ENCODE assay signal across 29 cellular contexts in genomic region chr4:169018406-169018805, GRCh38.
"Had no signal": no experiment of that assay in that cellular context is flagged by ENCODE, and none has a peak within 500 bp of the region (broad histone marks: within the 10 kb centered on the region; RNA-seq: fewer than 3 reads in every experiment).

No MANE protein-coding gene starts in this region.

- H3K27me3 ChIP-seq: ascending aorta, brain microvascular endothelial cell, sigmoid colon had no signal

- ATAC-seq: naive thymus-derived CD4-positive, alpha-beta T cell; psoas muscle; stimulated activated effector memory CD8-positive, alpha-beta T cell treated with anti-CD3 and anti-CD28 coated beads, Interleukin-12 subunit alpha, Interleukin-12 subunit beta, amount 100 ng/mL, for 72 hours; T-cell had no signal

- H3K4me3 ChIP-seq: ascending aorta, psoas muscle, sigmoid colon, thoracic aorta had no signal

- H3K27ac ChIP-seq: ascending aorta, brain microvascular endothelial cell, parathyroid adenoma, psoas muscle, sigmoid colon, thoracic aorta had no signal

- H3K36me3 Mint-ChIP-seq: activated naive CD8-positive, alpha-beta T cell treated with anti-CD3 and anti-CD28 coated beads, Interleukin-2, amount 10 ng/mL, durations not matched to agents 7 days and 5 days; memory B cell; naive thymus-derived CD4-positive, alpha-beta T cell; stimulated activated effector memory CD8-positive, alpha-beta T cell treated with anti-CD3 and anti-CD28 coated beads, Interleukin-12 subunit alpha, Interleukin-12 subunit beta, amount 100 ng/mL, for 72 hours; T-cell had no signal

- H3K4me3 Mint-ChIP-seq: activated naive CD4-positive, alpha-beta T cell treated with anti-CD3 and anti-CD28 coated beads for 36 hours; activated naive CD8-positive, alpha-beta T cell treated with anti-CD3 and anti-CD28 coated beads, Interleukin-2, amount 10 ng/mL, durations not matched to agents 7 days and 5 days; activated T-helper 1 cell treated with anti-CD3 and anti-CD28 coated beads, Interleukin-12 subunit alpha, Interleukin-12 subunit beta, Interleukin-2, Interleukin-4 antibody, amounts not matched to agents 30 ng/mL and 10 ng/mL and 1 ng/mL, durations not matched to agents 14 hours and 24 hours and 36 hours; memory B cell; naive thymus-derived CD4-positive, alpha-beta T cell; stimulated activated effector memory CD8-positive, alpha-beta T cell treated with anti-CD3 and anti-CD28 coated beads, Interleukin-12 subunit alpha, Interleukin-12 subunit beta, amount 100 ng/mL, for 72 hours; stimulated activated naive CD8-positive, alpha-beta T cell treated with anti-CD3 and anti-CD28 coated beads, Interleukin-15, Interleukin-2, amounts not matched to agents 100 ng/mL and 50 ng/mL, for 24 hours; T-cell; T-helper 2 cell treated with Interferon-gamma antibody and Interleukin-4, amounts not matched to agents 5 μg/mL and 100 μg/mL, for 36 hours had no signal

- H3K4me1 Mint-ChIP-seq: activated naive CD8-positive, alpha-beta T cell treated with anti-CD3 and anti-CD28 coated beads, Interleukin-2, amount 10 ng/mL, durations not matched to agents 7 days and 5 days; memory B cell had no signal

- H3K9me3 Mint-ChIP-seq: activated naive CD4-positive, alpha-beta T cell treated with anti-CD3 and anti-CD28 coated beads for 36 hours; activated naive CD8-positive, alpha-beta T cell treated with anti-CD3 and anti-CD28 coated beads, Interleukin-2, amount 10 ng/mL, durations not matched to agents 7 days and 5 days; activated T-helper 1 cell treated with anti-CD3 and anti-CD28 coated beads, Interleukin-12 subunit alpha, Interleukin-12 subunit beta, Interleukin-2, Interleukin-4 antibody, amounts not matched to agents 30 ng/mL and 10 ng/mL and 1 ng/mL, durations not matched to agents 14 hours and 24 hours and 36 hours; memory B cell; naive thymus-derived CD4-positive, alpha-beta T cell; stimulated activated effector memory CD8-positive, alpha-beta T cell treated with anti-CD3 and anti-CD28 coated beads, Interleukin-12 subunit alpha, Interleukin-12 subunit beta, amount 100 ng/mL, for 72 hours; stimulated activated naive CD8-positive, alpha-beta T cell treated with anti-CD3 and anti-CD28 coated beads, Interleukin-15, Interleukin-2, amounts not matched to agents 100 ng/mL and 50 ng/mL, for 24 hours; T-cell; T-helper 2 cell treated with Interferon-gamma antibody and Interleukin-4, amounts not matched to agents 5 μg/mL and 100 μg/mL, for 36 hours had no signal

- FAIRE-seq: colon, small intestine, urothelium cell line had no signal

- H3K9me3 ChIP-seq: ascending aorta, psoas muscle, sigmoid colon, thoracic aorta had no signal

- H3K27ac Mint-ChIP-seq: activated naive CD4-positive, alpha-beta T cell treated with anti-CD3 and anti-CD28 coated beads for 36 hours; activated naive CD8-positive, alpha-beta T cell treated with anti-CD3 and anti-CD28 coated beads, Interleukin-2, amount 10 ng/mL, durations not matched to agents 7 days and 5 days; activated T-helper 1 cell treated with anti-CD3 and anti-CD28 coated beads, Interleukin-12 subunit alpha, Interleukin-12 subunit beta, Interleukin-2, Interleukin-4 antibody, amounts not matched to agents 30 ng/mL and 10 ng/mL and 1 ng/mL, durations not matched to agents 14 hours and 24 hours and 36 hours; memory B cell; stimulated activated naive CD8-positive, alpha-beta T cell treated with anti-CD3 and anti-CD28 coated beads, Interleukin-15, Interleukin-2, amounts not matched to agents 100 ng/mL and 50 ng/mL, for 24 hours; T-helper 2 cell treated with Interferon-gamma antibody and Interleukin-4, amounts not matched to agents 5 μg/mL and 100 μg/mL, for 36 hours had no signal

- H3K4me1 ChIP-seq: ascending aorta, psoas muscle had no signal

- DNase-seq: activated CD4-positive, alpha-beta T cell treated with anti-CD3 and anti-CD28 coated beads for 4 hours; activated CD4-positive, alpha-beta T cell treated with anti-CD3 and anti-CD28 coated beads, Interleukin-2, amount 50 U/mL, for 4 hours; activated CD8-positive, alpha-beta memory T cell treated with anti-CD3 and anti-CD28 coated beads for 24 hours; activated effector memory CD4-positive, alpha-beta T cell treated with anti-CD3 and anti-CD28 coated beads, Interleukin-2, amount 50 U/mL, for 16 hours; activated naive CD4-positive, alpha-beta T cell treated with anti-CD3 and anti-CD28 coated beads for 36 hours; activated naive CD8-positive, alpha-beta T cell treated with anti-CD3 and anti-CD28 coated beads, Interleukin-2, amount 10 ng/mL, durations not matched to agents 7 days and 5 days; brain microvascular endothelial cell; central memory CD4-positive, alpha-beta T cell; effector CD8-positive, alpha-beta T cell; head of caudate nucleus; hippocampal formation; midbrain; naive thymus-derived CD4-positive, alpha-beta T cell; psoas muscle; sigmoid colon; small intestine; stimulated activated CD4-positive, alpha-beta T cell treated with anti-CD3 and anti-CD28 coated beads, Interleukin-4, amount 100 ng/mL, for 24 hours; T-cell; trophoblast cell had no signal

- H3K36me3 ChIP-seq: ascending aorta, brain microvascular endothelial cell, sigmoid colon, thoracic aorta had no signal
